8 cellular contexts compared by ENCODE assay signal in the genomic region with DNA sequence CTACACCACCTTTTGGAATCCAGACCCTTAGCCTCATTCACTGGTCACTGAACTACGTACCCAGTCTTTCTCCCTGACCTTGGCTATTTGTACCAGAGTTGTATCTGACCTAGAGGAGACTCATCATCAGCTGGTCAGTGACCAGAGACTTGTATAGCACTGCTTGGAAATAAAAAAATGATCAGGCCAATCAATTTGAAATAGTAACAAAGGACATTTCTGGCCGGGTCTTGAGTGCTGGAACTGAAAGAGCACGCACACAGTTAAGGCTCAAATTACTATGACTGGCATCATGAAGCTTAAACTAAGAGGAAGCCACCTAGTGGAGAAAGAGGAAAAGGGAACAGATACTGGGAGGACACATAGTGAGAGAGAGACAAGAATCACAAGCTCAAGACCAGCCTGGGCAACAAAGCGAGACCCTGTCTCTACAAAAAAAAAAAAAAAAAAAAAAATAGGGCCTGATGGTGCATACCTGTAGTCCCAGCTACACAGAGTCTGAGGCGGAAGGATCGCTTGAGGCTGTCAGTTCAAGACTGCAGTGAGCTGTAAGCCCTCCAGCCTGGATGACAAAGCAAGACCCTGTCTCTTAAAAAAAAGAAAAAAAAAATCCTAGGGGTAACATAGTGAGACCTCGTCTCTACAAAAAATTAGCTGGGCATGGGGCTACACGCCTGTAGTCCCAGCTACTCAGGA. TPM values are rescaled to one million over a fixed set of nuclear protein-coding genes. Genes with fewer than 3 reads are reported as not detected.
DNase-seq lines count a peak whose midpoint lies in the region; ATAC-seq and TF ChIP-seq lines count a peak whose summit lies in the region.

No MANE protein-coding gene starts in this region.

- H2BK5ac ChIP-seq in mesendoderm (ENCODE audit: low read length) = no peak overlapping the region

- no peaks in the 10 kb centered on the region for H3K9me3 Mint-ChIP-seq in endodermal cell

- no peak overlapping the region for H3K4me2 ChIP-seq in mesendoderm (ENCODE audit: low read length)

- H3K27me3 Mint-ChIP-seq in endodermal cell (ENCODE audit: insufficient read depth) = peaks cover 2% of the 10 kb centered on the region

- no peaks in the 10 kb centered on the region for H3K79me1 ChIP-seq in mesendoderm (ENCODE audit: low read length)

- no peaks in the 10 kb centered on the region for H3K27me3 ChIP-seq in MG63
- H3K27me3 ChIP-seq in RWPE2 (ENCODE audit: insufficient read depth, poor library complexity, severe bottlenecking) = no peaks in the 10 kb centered on the region
- no peaks in the 10 kb centered on the region for H3K27me3 ChIP-seq in endodermal cell (ENCODE audit: control insufficient read depth, insufficient read depth, low read length, poor library complexity, severe bottlenecking)
- no peaks in the 10 kb centered on the region for H3K27me3 ChIP-seq in mesendoderm (ENCODE audit: insufficient read depth, low read length, poor library complexity)

- no peaks in the 10 kb centered on the region for H3K79me2 ChIP-seq in mesendoderm (ENCODE audit: control insufficient read depth, insufficient read depth, low read length)

- ATAC-seq in HG02623 (IDR thresholded peaks at IDR 0.05; ENCODE audit: unreplicated experiment) (peak; percentile 99), RWPE2 (ENCODE audit: low read depth) (peak; percentile 95)

- 68 to 71% methylated on average over 7 to 8 of the region's 8 CpGs for WGBS in endodermal cell (ENCODE audit: insufficient coverage in 1 of 2, insufficient read length in 1 of 2), 2 experiments
- WGBS in mesendoderm (ENCODE audit: extremely low coverage, insufficient coverage, low lambda C conversion rate) = no CpG with 5 or more reads among the region's 8 CpGs

- H3K4ac ChIP-seq in mesendoderm (ENCODE audit: low read depth, low read length) = no peak overlapping the region

- TF ChIP-seq CTCF in AG09309 (IDR thresholded peaks at IDR 0.05; ENCODE audit: control insufficient read depth, insufficient read depth, low read depth, low read length, missing control alignments) (peak; percentile 72), GM13976 (IDR thresholded peaks at IDR 0.05; ENCODE audit: borderline replicate concordance, control extremely low read depth, extremely low read depth, insufficient read depth, missing control alignments) (peak; percentile 56), RWPE2 (IDR thresholded peaks at IDR 0.05; ENCODE audit: poor library complexity, severe bottlenecking) (peak; percentile 90), endodermal cell (conservative IDR thresholded peaks at IDR 0.05) (peak; percentile 82)

- H3K4me3 ChIP-seq in AG09309 (ENCODE audit: control insufficient read depth, low read depth, low read length) (no peak overlapping the region), MG63 (no peak overlapping the region), RWPE2 (ENCODE audit: severe bottlenecking) (no peak overlapping the region), endodermal cell (ENCODE audit: low read length) (no peak overlapping the region), mesendoderm (ENCODE audit: low read length) (no peak overlapping the region)

- H3K18ac ChIP-seq in mesendoderm (ENCODE audit: low read length) = peak overlapping the region; percentile 51

- H3K4me1 Mint-ChIP-seq in endodermal cell = peaks cover 15% of the 10 kb centered on the region

- H3K36me3 Mint-ChIP-seq in endodermal cell (ENCODE audit: low read depth) = peaks cover 5% of the 10 kb centered on the region

- no peak overlapping the region for H3K23ac ChIP-seq in mesendoderm (ENCODE audit: low read length)

- H3K27ac ChIP-seq in RWPE2 (ENCODE audit: poor library complexity, severe bottlenecking) = no peak overlapping the region
- H3K27ac ChIP-seq in endodermal cell (ENCODE audit: low read depth, low read length) = no peak overlapping the region
- H3K27ac ChIP-seq in mesendoderm (ENCODE audit: low read depth, low read length) = no peak overlapping the region

- H3K9ac ChIP-seq in endodermal cell (ENCODE audit: extremely low read depth, low read length, poor library complexity, severe bottlenecking) (peak overlapping the region; percentile 26), mesendoderm (ENCODE audit: low read length) (no peak overlapping the region)

- no peak overlapping the region for H2BK120ac ChIP-seq in mesendoderm (ENCODE audit: low read depth, low read length)

- H3K27ac Mint-ChIP-seq in endodermal cell = peak overlapping the region; percentile 26

- no peaks in the 10 kb centered on the region for H3K9me3 ChIP-seq in MG63
- no peaks in the 10 kb centered on the region for H3K9me3 ChIP-seq in RWPE2 (ENCODE audit: severe bottlenecking)
- H3K9me3 ChIP-seq in endodermal cell (ENCODE audit: control insufficient read depth, low read length) = no peaks in the 10 kb centered on the region

- no peak overlapping the region for H4K8ac ChIP-seq in mesendoderm (ENCODE audit: low read depth, low read length)

- DNase-seq in AG09309 (ENCODE audit: low read depth) = peak; percentile 27
- DNase-seq in GM13976 (ENCODE audit: low spot score) = peak; percentile 51
- peak; percentile 14 for DNase-seq in MG63
- DNase-seq in RWPE2 (ENCODE audit: low spot score) = no peak
- peak; percentile 61 for DNase-seq in endodermal cell
- DNase-seq in mesendoderm = peak; percentile 93
- no peak for DNase-seq in stimulated activated CD4-positive, alpha-beta T cell treated with anti-CD3 and anti-CD28 coated beads, Interleukin-2, amount 100 ng/mL, for 48 hours

- no peak overlapping the region for H4K5ac ChIP-seq in mesendoderm (ENCODE audit: low read length)

- peaks cover 5% of the 10 kb centered on the region for H3K4me1 ChIP-seq in RWPE2 (ENCODE audit: insufficient read depth, poor library complexity, severe bottlenecking)
- peaks cover 3% of the 10 kb centered on the region for H3K4me1 ChIP-seq in endodermal cell (ENCODE audit: control insufficient read depth, insufficient read depth, low read length)
- peaks cover 3% of the 10 kb centered on the region for H3K4me1 ChIP-seq in mesendoderm (ENCODE audit: control insufficient read depth, low read depth, low read length)

- no peak overlapping the region for H2AK5ac ChIP-seq in mesendoderm (ENCODE audit: low read length)

- no peak overlapping the region for H3K56ac ChIP-seq in mesendoderm (ENCODE audit: low read length)

- H3K36me3 ChIP-seq in MG63 (no peaks in the 10 kb centered on the region; the same call in none of the 2 replicates), RWPE2 (ENCODE audit: low read depth) (no peaks in the 10 kb centered on the region), endodermal cell (ENCODE audit: control insufficient read depth, insufficient read depth, low read length) (peaks cover 2% of the 10 kb centered on the region), mesendoderm (ENCODE audit: control insufficient read depth, insufficient read depth, low read length) (no peaks in the 10 kb centered on the region)

- H3K4me3 Mint-ChIP-seq in endodermal cell = no peak overlapping the region

- no peak overlapping the region for H2BK15ac ChIP-seq in mesendoderm (replicated peaks; ENCODE audit: low read depth)

- in situ Hi-C loops in GM13976 (cut with MboI; ENCODE audit: low sequenced_read_pairs, unreplicated experiment) = no loop called here

RNA-seq across cellular contexts. Expression of gene SRP19, which starts 12.8 kb away (rescaled TPM):
- 90.4 and 208 TPM in 2 replicates for total RNA-seq in MG63 (2014; rRNA removed; shearing (Covaris generic); ENCODE audit: low replicate concordance)
- total RNA-seq in endodermal cell = 10 to 100 TPM; 65.4 to 65.7 TPM
- polyA plus RNA-seq in endodermal cell (2013, experiment 1 of 2) = 82.5 TPM
- 71.9 TPM for polyA plus RNA-seq in endodermal cell (2013, experiment 2 of 2)
- polyA plus RNA-seq in mesendoderm (2013, experiment 1 of 2) = 152 TPM
- 155 TPM for polyA plus RNA-seq in mesendoderm (2013, experiment 2 of 2)

Comparison
In these comparisons a context has a peak if more than half of its experiments do, and no peak if none do; other contexts are left out.
1. DNase-seq: peak in AG09309 (single experiment), GM13976 (single experiment), MG63 (single experiment), endodermal cell (single experiment) and mesendoderm (single experiment); none in RWPE2 (single experiment) and stimulated activated CD4-positive, alpha-beta T cell treated with anti-CD3 and anti-CD28 coated beads, Interleukin-2, amount 100 ng/mL, for 48 hours (0 of 2).
2. Peak in every context shown above with its lines, with median percentiles within 50 percentile points of each other: CTCF ChIP-seq.